In genomic region chr13:73465629-73465974, GRCh38 we compare ENCODE assay signal across 12 cellular contexts.
A peak's percentile ranks its signal among the peaks of the same experiment; 100 is the strongest.
DNase-seq lines count a peak whose midpoint lies in the region; ATAC-seq and TF ChIP-seq lines count a peak whose summit lies in the region.
"Had no signal": no experiment of that assay in that cellular context is flagged by ENCODE, and none has a peak within 500 bp of the region (broad histone marks: within the 10 kb centered on the region; RNA-seq: fewer than 3 reads in every experiment).

No MANE protein-coding gene starts in this region.

- H3K27ac ChIP-seq in Peyer's patch (peak overlapping the region in 3 of 4 donors; percentile 70 to 88 (median 83)), osteoblast (ENCODE audit: low read depth, low read length) (no peak overlapping the region), sigmoid colon (no peak overlapping the region)
- H3K27ac ChIP-seq: upper lobe of left lung had no signal

- no peaks in the 10 kb centered on the region for H3K4me1 Mint-ChIP-seq in activated CD4-positive, alpha-beta T cell treated with anti-CD3 and anti-CD28 coated beads, Interleukin-2, amount 10 ng/mL, durations not matched to agents 24 days and 14 days
- H3K4me1 Mint-ChIP-seq: activated naive CD8-positive, alpha-beta T cell treated with anti-CD3 and anti-CD28 coated beads, Interleukin-2, amount 50 U/mL, for 24 hours had no signal

- H3K9me3 ChIP-seq in Peyer's patch (no peaks in the 10 kb centered on the region), osteoblast (ENCODE audit: low read depth, low read length) (no peaks in the 10 kb centered on the region), sigmoid colon (no peaks in the 10 kb centered on the region)
- H3K9me3 ChIP-seq: upper lobe of left lung had no signal

- peak in 1 of 2 donors; percentile 32 for TF ChIP-seq POLR2A in Peyer's patch (IDR thresholded peaks at IDR 0.05)
- no peak for TF ChIP-seq POLR2A in sigmoid colon (IDR thresholded peaks at IDR 0.05)

- DNase-seq in EH (ENCODE audit: low read depth) (peak; percentile 47), Peyer's patch (no peak), epithelial cell of proximal tubule (ENCODE audit: low read depth) (peak; percentile 52), osteoblast (ENCODE audit: insufficient read length, low spot score, missing footprints) (no peak), sigmoid colon (no peak), activated T-cell treated with anti-CD3 and anti-CD28 coated beads for 4 hours (no peak)
- DNase-seq in activated CD4-positive, alpha-beta T cell treated with anti-CD3 and anti-CD28 coated beads, Interleukin-2, amount 10 ng/mL, durations not matched to agents 24 days and 14 days, result no peak
- DNase-seq: activated naive CD8-positive, alpha-beta T cell treated with anti-CD3 and anti-CD28 coated beads, Interleukin-2, amount 50 U/mL, for 24 hours; effector CD8-positive, alpha-beta T cell; NCI-H2029 treated with DMSO at 0.1 percent for 48 hours; upper lobe of left lung had no signal

- peak overlapping the region; percentile 68 for H2AFZ ChIP-seq in osteoblast (ENCODE audit: low read length)

- no peak overlapping the region for H3K4me3 Mint-ChIP-seq in activated CD4-positive, alpha-beta T cell treated with anti-CD3 and anti-CD28 coated beads, Interleukin-2, amount 10 ng/mL, durations not matched to agents 24 days and 14 days
- H3K4me3 Mint-ChIP-seq: activated naive CD8-positive, alpha-beta T cell treated with anti-CD3 and anti-CD28 coated beads, Interleukin-2, amount 50 U/mL, for 24 hours had no signal

- no peak overlapping the region for H3K4me3 ChIP-seq in Peyer's patch
- no peak overlapping the region for H3K4me3 ChIP-seq in epithelial cell of proximal tubule (ENCODE audit: low read depth, low read length)
- no peak overlapping the region for H3K4me3 ChIP-seq in osteoblast (ENCODE audit: insufficient read depth, low read length)
- H3K4me3 ChIP-seq in sigmoid colon, result no peak overlapping the region
- H3K4me3 ChIP-seq: upper lobe of left lung had no signal

- peaks cover 2% of the 10 kb centered on the region for H3K27me3 Mint-ChIP-seq in activated CD4-positive, alpha-beta T cell treated with anti-CD3 and anti-CD28 coated beads, Interleukin-2, amount 10 ng/mL, durations not matched to agents 24 days and 14 days
- H3K27me3 Mint-ChIP-seq: activated naive CD8-positive, alpha-beta T cell treated with anti-CD3 and anti-CD28 coated beads, Interleukin-2, amount 50 U/mL, for 24 hours had no signal

- no peaks in the 10 kb centered on the region for H3K36me3 Mint-ChIP-seq in activated CD4-positive, alpha-beta T cell treated with anti-CD3 and anti-CD28 coated beads, Interleukin-2, amount 10 ng/mL, durations not matched to agents 24 days and 14 days (ENCODE audit: low read depth)

- ATAC-seq in HG02885 (IDR thresholded peaks at IDR 0.05; ENCODE audit: poor library complexity, unreplicated experiment), result no peak
- ATAC-seq: activated naive CD8-positive, alpha-beta T cell treated with anti-CD3 and anti-CD28 coated beads, Interleukin-2, amount 50 U/mL, for 24 hours had no signal

- no peak overlapping the region for H3K27ac Mint-ChIP-seq in activated CD4-positive, alpha-beta T cell treated with anti-CD3 and anti-CD28 coated beads, Interleukin-2, amount 10 ng/mL, durations not matched to agents 24 days and 14 days
- H3K27ac Mint-ChIP-seq: activated naive CD8-positive, alpha-beta T cell treated with anti-CD3 and anti-CD28 coated beads, Interleukin-2, amount 50 U/mL, for 24 hours had no signal

- no peak overlapping the region for H3K4me2 ChIP-seq in osteoblast (ENCODE audit: insufficient read depth, low read length)

- no peaks in the 10 kb centered on the region for H3K36me3 ChIP-seq in Peyer's patch
- H3K36me3 ChIP-seq in osteoblast (ENCODE audit: insufficient read depth, low read length), result no peaks in the 10 kb centered on the region
- H3K36me3 ChIP-seq in sigmoid colon, result no peaks in the 10 kb centered on the region
- H3K36me3 ChIP-seq: upper lobe of left lung had no signal

- TF ChIP-seq CTCF in Peyer's patch (IDR thresholded peaks at IDR 0.05) (peak in 3 of 6 experiments; percentile 61 to 65 (median 62)), epithelial cell of proximal tubule (conservative IDR thresholded peaks at IDR 0.05; ENCODE audit: low read depth, low read length) (no peak), osteoblast (IDR thresholded peaks at IDR 0.05; ENCODE audit: extremely low read depth, low read depth, low read length) (no peak), sigmoid colon (IDR thresholded peaks at IDR 0.05) (no peak)

- peaks cover 6% of the 10 kb centered on the region for H3K9me3 Mint-ChIP-seq in activated CD4-positive, alpha-beta T cell treated with anti-CD3 and anti-CD28 coated beads, Interleukin-2, amount 10 ng/mL, durations not matched to agents 24 days and 14 days
- H3K9me3 Mint-ChIP-seq: activated naive CD8-positive, alpha-beta T cell treated with anti-CD3 and anti-CD28 coated beads, Interleukin-2, amount 50 U/mL, for 24 hours had no signal

- intact Hi-C loops in sigmoid colon (cut with DNase I), result no loop called here
- intact Hi-C loops in activated CD4-positive, alpha-beta T cell treated with anti-CD3 and anti-CD28 coated beads, Interleukin-2, amount 10 ng/mL, durations not matched to agents 24 days and 14 days (cut with micrococcal nuclease), result no loop called here

- H3K4me1 ChIP-seq in Peyer's patch, result peaks cover 0 to 9% (median 4%) of the 10 kb centered on the region in 4 donors
- H3K4me1 ChIP-seq in osteoblast (ENCODE audit: insufficient read depth, low read length), result peaks cover 5% of the 10 kb centered on the region
- no peaks in the 10 kb centered on the region for H3K4me1 ChIP-seq in sigmoid colon
- H3K4me1 ChIP-seq: upper lobe of left lung had no signal

- no peaks in the 10 kb centered on the region for H3K79me2 ChIP-seq in osteoblast (ENCODE audit: insufficient read depth, low read length)

- no peaks in the 10 kb centered on the region for H3K27me3 ChIP-seq in Peyer's patch
- no peaks in the 10 kb centered on the region for H3K27me3 ChIP-seq in osteoblast (ENCODE audit: insufficient read depth, low read length)
- H3K27me3 ChIP-seq in sigmoid colon, result no peaks in the 10 kb centered on the region
- H3K27me3 ChIP-seq: upper lobe of left lung had no signal

- no peaks in the 10 kb centered on the region for H4K20me1 ChIP-seq in osteoblast (ENCODE audit: insufficient read depth, low read length)

- 9 to 41% methylated on average over 3 of the region's 3 CpGs for WGBS in sigmoid colon, 2 donors

- TF ChIP-seq EP300 in sigmoid colon (IDR thresholded peaks at IDR 0.05), result no peak

Comparison
In these comparisons a context has a peak if more than half of its experiments do, and no peak if none do; other contexts are left out.
1. DNase-seq: peak in EH (single experiment) and epithelial cell of proximal tubule (single experiment); none in Peyer's patch (0 of 3), osteoblast (single experiment), sigmoid colon (single experiment), activated CD4-positive, alpha-beta T cell treated with anti-CD3 and anti-CD28 coated beads, Interleukin-2, amount 10 ng/mL, durations not matched to agents 24 days and 14 days (single experiment) and activated T-cell treated with anti-CD3 and anti-CD28 coated beads for 4 hours (single experiment).
2. H3K27ac ChIP-seq: peak in Peyer's patch (3 of 4); none in osteoblast (single experiment) and sigmoid colon (0 of 4).